28 cellular contexts compared by ENCODE assay signal in genomic region chr14:98131406-98131805, GRCh38.
A peak's percentile ranks its signal among the peaks of the same experiment; 100 is the strongest.
DNase-seq lines count a peak whose midpoint lies in the region; ATAC-seq lines count a peak whose summit lies in the region.
"Had no signal": no experiment of that assay in that cellular context is flagged by ENCODE, and none has a peak within 500 bp of the region (broad histone marks: within the 10 kb centered on the region; RNA-seq: fewer than 3 reads in every experiment).

No MANE protein-coding gene starts in this region.

- no peak overlapping the region for H3K27ac Mint-ChIP-seq in activated naive CD4-positive, alpha-beta T cell treated with anti-CD3 and anti-CD28 coated beads, Interleukin-2, amount 50 U/mL, for 72 hours
- H3K27ac Mint-ChIP-seq in activated naive CD4-positive, alpha-beta T cell treated with anti-CD3 and anti-CD28 coated beads for 36 hours, result no peak overlapping the region
- no peak overlapping the region for H3K27ac Mint-ChIP-seq in activated CD8-positive, alpha-beta T cell treated with anti-CD3 and anti-CD28 coated beads, Interleukin-2, amount 10 ng/mL, durations not matched to agents 7 days and 5 days
- H3K27ac Mint-ChIP-seq in immature natural killer cell, result peak overlapping the region in 4 of 6 donors; percentile 1 to 50 (median 19)
- H3K27ac Mint-ChIP-seq: H9; T-helper 1 cell treated with Interleukin-12 subunit alpha and Interleukin-12 subunit beta and Interleukin-4 antibody, amounts not matched to agents 30 μg/mL and 1 μg/mL, for 36 hours had no signal

- intact Hi-C loops in activated naive CD4-positive, alpha-beta T cell treated with anti-CD3 and anti-CD28 coated beads for 36 hours (cut with micrococcal nuclease), result loop anchor here (10.0 kb wide), 2 partner anchors 677 to 827 kb away; no protein-coding TSS in a partner anchor

- ATAC-seq in activated naive CD4-positive, alpha-beta T cell treated with anti-CD3 and anti-CD28 coated beads, Interleukin-2, amount 50 U/mL, for 72 hours, result peak; percentile 75 to 82
- ATAC-seq in activated CD8-positive, alpha-beta T cell treated with anti-CD3 and anti-CD28 coated beads, Interleukin-2, amount 10 ng/mL, durations not matched to agents 7 days and 5 days, result no peak
- no peak for ATAC-seq in GM18502 (IDR thresholded peaks at IDR 0.05; ENCODE audit: poor library complexity, unreplicated experiment)
- ATAC-seq: gastrocnemius medialis, left colon, PC-3, right cardiac atrium had no signal

- no peaks in the 10 kb centered on the region for H3K27me3 Mint-ChIP-seq in activated naive CD4-positive, alpha-beta T cell treated with anti-CD3 and anti-CD28 coated beads for 36 hours (ENCODE audit: low read depth)
- no peaks in the 10 kb centered on the region for H3K27me3 Mint-ChIP-seq in activated CD8-positive, alpha-beta T cell treated with anti-CD3 and anti-CD28 coated beads, Interleukin-2, amount 10 ng/mL, durations not matched to agents 7 days and 5 days (ENCODE audit: low read depth)
- peaks cover under 1 to 3% (median 3%) of the 10 kb centered on the region in 3 donors for H3K27me3 Mint-ChIP-seq in immature natural killer cell (ENCODE audit: low read depth in 3 of 3)

- POLR2A ChIA-PET in activated CD8-positive, alpha-beta T cell treated with anti-CD3 and anti-CD28 coated beads, Interleukin-2, amount 10 ng/mL, durations not matched to agents 7 days and 5 days (lab: Charles Lee), result interaction anchor here (1.4 kb wide), 1 partner anchor 154 kb away, joined by 5 read pairs; no protein-coding TSS in a partner anchor

- no peak for DNase-seq in activated naive CD4-positive, alpha-beta T cell treated with anti-CD3 and anti-CD28 coated beads, Interleukin-2, amount 50 U/mL, for 72 hours (ENCODE audit: low spot score in 2 of 2)
- DNase-seq in activated naive CD4-positive, alpha-beta T cell treated with anti-CD3 and anti-CD28 coated beads for 36 hours, result no peak
- peak; percentile 37 for DNase-seq in activated CD8-positive, alpha-beta T cell treated with anti-CD3 and anti-CD28 coated beads, Interleukin-2, amount 10 ng/mL, durations not matched to agents 7 days and 5 days
- peak; percentile 22 to 41 (median 28) for DNase-seq in immature natural killer cell
- no peak for DNase-seq in medulla oblongata (ENCODE audit: extremely low spot score)
- no peak for DNase-seq in hypothalamus (lab: John Stamatoyannopoulos, UW)
- DNase-seq: activated gamma-delta T cell treated with Interleukin-2 at 50 U/mL for 16 hours; activated T-cell treated with anti-CD3 and anti-CD28 coated beads, Interleukin-2, amount 50 U/mL, for 1 hour; amniotic stem cell; BE2C; DMS 273 treated with DMSO at 0.1 percent for 48 hours; gastrocnemius medialis; H9; KG1; left colon; MM.1S; NCI-H1930; NCI-H2171 treated with DMSO at 0.1 percent for 48 hours; NCI-H524; NK-92 treated with Interleukin-12 subunit alpha and Interleukin-12 subunit beta, amount 100 ng/mL, for 24 hours; PC-3; right cardiac atrium; stimulated activated CD4-positive, alpha-beta T cell treated with anti-CD3 and anti-CD28 coated beads, Interleukin-2, amount 100 ng/mL, for 24 hours; thyroid gland; uterus had no signal

- H3K36me3 Mint-ChIP-seq in activated naive CD4-positive, alpha-beta T cell treated with anti-CD3 and anti-CD28 coated beads, Interleukin-2, amount 50 U/mL, for 72 hours, result peaks cover 0 to 6% of the 10 kb centered on the region in 2 donors
- H3K36me3 Mint-ChIP-seq in activated naive CD4-positive, alpha-beta T cell treated with anti-CD3 and anti-CD28 coated beads for 36 hours (ENCODE audit: low read depth), result no peaks in the 10 kb centered on the region
- H3K36me3 Mint-ChIP-seq in activated CD8-positive, alpha-beta T cell treated with anti-CD3 and anti-CD28 coated beads, Interleukin-2, amount 10 ng/mL, durations not matched to agents 7 days and 5 days (ENCODE audit: low read depth), result no peaks in the 10 kb centered on the region
- H3K36me3 Mint-ChIP-seq in immature natural killer cell, result no peaks in the 10 kb centered on the region

- H3K4me3 Mint-ChIP-seq in activated naive CD4-positive, alpha-beta T cell treated with anti-CD3 and anti-CD28 coated beads for 36 hours, result no peak overlapping the region
- H3K4me3 Mint-ChIP-seq in activated CD8-positive, alpha-beta T cell treated with anti-CD3 and anti-CD28 coated beads, Interleukin-2, amount 10 ng/mL, durations not matched to agents 7 days and 5 days, result no peak overlapping the region
- H3K4me3 Mint-ChIP-seq in immature natural killer cell, result peak overlapping the region; percentile 26 to 54 (median 53)
- H3K4me3 Mint-ChIP-seq: H9; neural crest cell; T-helper 1 cell treated with Interleukin-12 subunit alpha and Interleukin-12 subunit beta and Interleukin-4 antibody, amounts not matched to agents 30 μg/mL and 1 μg/mL, for 36 hours had no signal

- peaks cover 0 to 9% of the 10 kb centered on the region in 2 donors for H3K9me3 Mint-ChIP-seq in activated naive CD4-positive, alpha-beta T cell treated with anti-CD3 and anti-CD28 coated beads, Interleukin-2, amount 50 U/mL, for 72 hours
- H3K9me3 Mint-ChIP-seq in activated naive CD4-positive, alpha-beta T cell treated with anti-CD3 and anti-CD28 coated beads for 36 hours, result no peaks in the 10 kb centered on the region
- no peaks in the 10 kb centered on the region for H3K9me3 Mint-ChIP-seq in activated CD8-positive, alpha-beta T cell treated with anti-CD3 and anti-CD28 coated beads, Interleukin-2, amount 10 ng/mL, durations not matched to agents 7 days and 5 days (ENCODE audit: insufficient read depth)
- H3K9me3 Mint-ChIP-seq in immature natural killer cell, result no peaks in the 10 kb centered on the region
- H3K9me3 Mint-ChIP-seq: H9; neural crest cell; T-helper 1 cell treated with Interleukin-12 subunit alpha and Interleukin-12 subunit beta and Interleukin-4 antibody, amounts not matched to agents 30 μg/mL and 1 μg/mL, for 36 hours had no signal

- CTCF ChIA-PET in activated naive CD4-positive, alpha-beta T cell treated with anti-CD3 and anti-CD28 coated beads for 36 hours (lab: Charles Lee), result interaction anchor here (1.3 to 1.8 kb wide), 2 partner anchors 10 to 21 kb away, joined by 3 to 4 read pairs; no protein-coding TSS in a partner anchor
- CTCF ChIA-PET in activated CD8-positive, alpha-beta T cell treated with anti-CD3 and anti-CD28 coated beads, Interleukin-2, amount 10 ng/mL, durations not matched to agents 7 days and 5 days (lab: Charles Lee), result interaction anchor here (0.6 to 2.7 kb wide), 4 partner anchors 8 to 574 kb away, joined by 3 to 18 read pairs (median 4); no protein-coding TSS in a partner anchor

- H3K4me1 Mint-ChIP-seq in activated naive CD4-positive, alpha-beta T cell treated with anti-CD3 and anti-CD28 coated beads for 36 hours (ENCODE audit: low read depth), result peaks cover 34% of the 10 kb centered on the region
- peaks cover 33% of the 10 kb centered on the region for H3K4me1 Mint-ChIP-seq in activated CD8-positive, alpha-beta T cell treated with anti-CD3 and anti-CD28 coated beads, Interleukin-2, amount 10 ng/mL, durations not matched to agents 7 days and 5 days (ENCODE audit: low read depth)
- peaks cover 37 to 46% of the 10 kb centered on the region in 2 donors for H3K4me1 Mint-ChIP-seq in immature natural killer cell

Comparison
In these comparisons a context has a peak if more than half of its experiments do, and no peak if none do; other contexts are left out.
1. ATAC-seq: peak in activated naive CD4-positive, alpha-beta T cell treated with anti-CD3 and anti-CD28 coated beads, Interleukin-2, amount 50 U/mL, for 72 hours (2 of 2); none in activated CD8-positive, alpha-beta T cell treated with anti-CD3 and anti-CD28 coated beads, Interleukin-2, amount 10 ng/mL, durations not matched to agents 7 days and 5 days (single experiment) and GM18502 (single experiment).
2. DNase-seq: peak in activated CD8-positive, alpha-beta T cell treated with anti-CD3 and anti-CD28 coated beads, Interleukin-2, amount 10 ng/mL, durations not matched to agents 7 days and 5 days (single experiment) and immature natural killer cell (3 of 3); none in activated naive CD4-positive, alpha-beta T cell treated with anti-CD3 and anti-CD28 coated beads, Interleukin-2, amount 50 U/mL, for 72 hours (0 of 2), activated naive CD4-positive, alpha-beta T cell treated with anti-CD3 and anti-CD28 coated beads for 36 hours (single experiment), medulla oblongata (single experiment) and hypothalamus (0 of 51).
3. H3K27ac Mint-ChIP-seq: peak in immature natural killer cell (4 of 6); none in activated naive CD4-positive, alpha-beta T cell treated with anti-CD3 and anti-CD28 coated beads, Interleukin-2, amount 50 U/mL, for 72 hours (0 of 2), activated naive CD4-positive, alpha-beta T cell treated with anti-CD3 and anti-CD28 coated beads for 36 hours (single experiment) and activated CD8-positive, alpha-beta T cell treated with anti-CD3 and anti-CD28 coated beads, Interleukin-2, amount 10 ng/mL, durations not matched to agents 7 days and 5 days (single experiment).
4. H3K4me3 Mint-ChIP-seq: peak in immature natural killer cell (5 of 5); none in activated naive CD4-positive, alpha-beta T cell treated with anti-CD3 and anti-CD28 coated beads for 36 hours (single experiment) and activated CD8-positive, alpha-beta T cell treated with anti-CD3 and anti-CD28 coated beads, Interleukin-2, amount 10 ng/mL, durations not matched to agents 7 days and 5 days (single experiment).